8 cellular contexts compared by ENCODE assay signal in the genomic region with DNA sequence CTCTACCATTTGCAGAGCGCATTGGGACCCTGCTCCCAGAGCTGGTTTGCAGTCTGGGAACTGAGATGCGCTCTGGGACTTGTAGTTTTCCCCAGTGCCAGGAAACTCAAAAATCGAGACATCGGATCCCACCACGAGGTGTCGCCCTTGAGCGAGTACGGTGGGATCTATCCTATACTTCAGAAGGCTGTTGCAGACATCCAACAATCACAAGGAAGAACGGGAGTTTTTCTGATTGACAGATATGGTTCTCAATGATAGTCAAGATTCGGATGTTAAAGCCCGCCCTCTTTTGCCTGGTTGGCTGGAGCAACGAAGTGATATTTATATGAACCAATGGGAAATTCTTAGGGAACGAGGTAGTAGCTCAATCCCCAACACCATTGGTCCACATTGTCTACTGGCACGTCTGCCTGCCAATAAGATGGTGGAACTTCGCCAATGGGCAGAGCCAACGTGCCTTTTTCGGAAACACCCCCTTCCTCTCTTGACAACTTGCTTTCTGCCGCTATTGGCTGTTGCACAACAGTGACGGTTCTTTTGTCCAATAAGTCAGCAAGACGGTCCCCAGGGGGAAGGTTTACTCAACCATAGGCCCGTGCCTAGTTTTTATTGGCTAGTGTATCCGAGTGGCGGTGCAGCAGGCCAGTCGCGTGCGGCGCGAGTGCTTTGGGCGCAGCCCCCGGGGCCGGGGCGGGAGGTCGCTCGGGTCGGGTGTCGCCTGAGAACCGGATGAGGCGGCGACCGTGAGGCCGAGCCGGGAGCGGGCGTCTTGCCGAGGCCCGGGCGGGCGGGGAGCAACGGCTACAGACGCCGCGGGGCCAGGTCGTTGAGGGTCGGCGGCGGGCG. TPM values are rescaled to one million over a fixed set of nuclear protein-coding genes. Genes with fewer than 3 reads are reported as not detected.
A peak's percentile ranks its signal among the peaks of the same experiment; 100 is the strongest.
DNase-seq lines count a peak whose midpoint lies in the region; ATAC-seq and TF ChIP-seq lines count a peak whose summit lies in the region.

A gene (plus strand): TSS at position 724 of the 849 bp plus-strand sequence. CDS start 164 bp downstream, outside the sequence.

- H3K4me3 ChIP-seq in GM08714 (ENCODE audit: low read length) (peak within 1 kb of the TSS; percentile 84), thoracic aorta (peak within 1 kb of the TSS; percentile 85)

- peaks cover 6 to 7% of the 10 kb centered on the region in 2 donors for H3K36me3 Mint-ChIP-seq in activated naive CD4-positive, alpha-beta T cell treated with anti-CD3 and anti-CD28 coated beads, Interleukin-2, amount 50 U/mL, for 72 hours

- ATAC-seq in HG02571 (IDR thresholded peaks at IDR 0.05; ENCODE audit: unreplicated experiment), result peak; percentile 82
- ATAC-seq in SK-N-SH treated with all-trans-retinoic acid at 6 μM for 48 hours, result peak; percentile 94
- ATAC-seq in activated naive CD4-positive, alpha-beta T cell treated with anti-CD3 and anti-CD28 coated beads, Interleukin-2, amount 50 U/mL, for 72 hours, result peak; percentile 91 to 92
- ATAC-seq in omental fat pad (ENCODE audit: low FRiP score), result peak; percentile 96
- ATAC-seq in thoracic aorta (ENCODE audit: insufficient number of reproducible peaks, low FRiP score, low read depth), result peak; percentile 97

- no peaks in the 10 kb centered on the region for H3K27me3 ChIP-seq in thoracic aorta (replicated peaks; ENCODE audit: insufficient read depth)

- peak within 1 kb of the TSS; percentile 84 for H3K27ac ChIP-seq in thoracic aorta

- no peaks in the 10 kb centered on the region for H3K9me3 ChIP-seq in thoracic aorta

- peak; percentile 100 for DNase-seq in NCI-H1048 (lab: John Stamatoyannopoulos, UW)
- peak; percentile 99 for DNase-seq in activated naive CD4-positive, alpha-beta T cell treated with anti-CD3 and anti-CD28 coated beads, Interleukin-2, amount 50 U/mL, for 72 hours (ENCODE audit: low spot score in 2 of 2)
- peak; percentile 100 for DNase-seq in glomerular endothelial cell (ENCODE audit: extremely low read depth, low read depth, low spot score)
- peak; percentile 100 for DNase-seq in omental fat pad (ENCODE audit: low spot score)
- DNase-seq in thoracic aorta (ENCODE audit: low spot score), result peak; percentile 99

- no peaks in the 10 kb centered on the region for H3K9me3 Mint-ChIP-seq in activated naive CD4-positive, alpha-beta T cell treated with anti-CD3 and anti-CD28 coated beads, Interleukin-2, amount 50 U/mL, for 72 hours

- TF ChIP-seq CTCF in omental fat pad (IDR thresholded peaks at IDR 0.05) (peak in 2 of 3 donors; percentile 34 to 46), thoracic aorta (IDR thresholded peaks at IDR 0.05) (peak; percentile 80)

- H3K27ac Mint-ChIP-seq in activated naive CD4-positive, alpha-beta T cell treated with anti-CD3 and anti-CD28 coated beads, Interleukin-2, amount 50 U/mL, for 72 hours, result peak within 1 kb of the TSS; percentile 92 to 97

- H3K4me1 ChIP-seq in thoracic aorta (ENCODE audit: control insufficient read depth in 1 of 2, low read depth in 2 of 2), result peaks cover 27 to 33% of the 10 kb centered on the region in 2 donors

- peaks cover 6% of the 10 kb centered on the region for H3K36me3 ChIP-seq in thoracic aorta

TF ChIP-seq in SK-N-SH treated with all-trans-retinoic acid at 6 μM for 48 hours, 23 proteins besides CTCF, POLR2A, EP300 and RAD21:
- TF ChIP-seq, protein P1, sequence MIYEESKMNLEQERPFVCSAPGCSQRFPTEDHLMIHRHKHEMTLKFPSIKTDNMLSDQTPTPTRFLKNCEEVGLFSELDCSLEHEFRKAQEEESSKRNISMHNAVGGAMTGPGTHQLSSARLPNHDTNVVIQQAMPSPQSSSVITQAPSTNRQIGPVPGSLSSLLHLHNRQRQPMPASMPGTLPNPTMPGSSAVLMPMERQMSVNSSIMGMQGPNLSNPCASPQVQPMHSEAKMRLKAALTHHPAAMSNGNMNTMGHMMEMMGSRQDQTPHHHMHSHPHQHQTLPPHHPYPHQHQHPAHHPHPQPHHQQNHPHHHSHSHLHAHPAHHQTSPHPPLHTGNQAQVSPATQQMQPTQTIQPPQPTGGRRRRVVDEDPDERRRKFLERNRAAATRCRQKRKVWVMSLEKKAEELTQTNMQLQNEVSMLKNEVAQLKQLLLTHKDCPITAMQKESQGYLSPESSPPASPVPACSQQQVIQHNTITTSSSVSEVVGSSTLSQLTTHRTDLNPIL (CRISPR knock-in tag; IDR thresholded peaks at IDR 0.05; ENCODE audit: low read depth), result no peak
- TF ChIP-seq GLIS3 (CRISPR knock-in tag; IDR thresholded peaks at IDR 0.05) (no peak), CSDC2 (CRISPR knock-in tag; IDR thresholded peaks at IDR 0.05) (no peak), ZFP3 (CRISPR knock-in tag; IDR thresholded peaks at IDR 0.05) (no peak), ESRRG (CRISPR knock-in tag; IDR thresholded peaks at IDR 0.05) (no peak), BACH2 (CRISPR knock-in tag; IDR thresholded peaks at IDR 0.05; ENCODE audit: borderline replicate concordance) (no peak), SNAI2 (CRISPR knock-in tag; IDR thresholded peaks at IDR 0.05) (no peak), ISL1 (CRISPR knock-in tag; IDR thresholded peaks at IDR 0.05) (no peak), PPARA (CRISPR knock-in tag; IDR thresholded peaks at IDR 0.05; ENCODE audit: borderline replicate concordance) (no peak)
- TF ChIP-seq, protein P2, sequence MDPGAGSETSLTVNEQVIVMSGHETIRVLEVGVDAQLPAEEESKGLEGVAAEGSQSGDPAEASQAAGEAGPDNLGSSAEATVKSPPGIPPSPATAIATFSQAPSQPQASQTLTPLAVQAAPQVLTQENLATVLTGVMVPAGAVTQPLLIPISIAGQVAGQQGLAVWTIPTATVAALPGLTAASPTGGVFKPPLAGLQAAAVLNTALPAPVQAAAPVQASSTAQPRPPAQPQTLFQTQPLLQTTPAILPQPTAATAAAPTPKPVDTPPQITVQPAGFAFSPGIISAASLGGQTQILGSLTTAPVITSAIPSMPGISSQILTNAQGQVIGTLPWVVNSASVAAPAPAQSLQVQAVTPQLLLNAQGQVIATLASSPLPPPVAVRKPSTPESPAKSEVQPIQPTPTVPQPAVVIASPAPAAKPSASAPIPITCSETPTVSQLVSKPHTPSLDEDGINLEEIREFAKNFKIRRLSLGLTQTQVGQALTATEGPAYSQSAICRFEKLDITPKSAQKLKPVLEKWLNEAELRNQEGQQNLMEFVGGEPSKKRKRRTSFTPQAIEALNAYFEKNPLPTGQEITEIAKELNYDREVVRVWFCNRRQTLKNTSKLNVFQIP (CRISPR knock-in tag; IDR thresholded peaks at IDR 0.05; ENCODE audit: borderline replicate concordance, low read depth), result no peak
- TF ChIP-seq, protein P3, sequence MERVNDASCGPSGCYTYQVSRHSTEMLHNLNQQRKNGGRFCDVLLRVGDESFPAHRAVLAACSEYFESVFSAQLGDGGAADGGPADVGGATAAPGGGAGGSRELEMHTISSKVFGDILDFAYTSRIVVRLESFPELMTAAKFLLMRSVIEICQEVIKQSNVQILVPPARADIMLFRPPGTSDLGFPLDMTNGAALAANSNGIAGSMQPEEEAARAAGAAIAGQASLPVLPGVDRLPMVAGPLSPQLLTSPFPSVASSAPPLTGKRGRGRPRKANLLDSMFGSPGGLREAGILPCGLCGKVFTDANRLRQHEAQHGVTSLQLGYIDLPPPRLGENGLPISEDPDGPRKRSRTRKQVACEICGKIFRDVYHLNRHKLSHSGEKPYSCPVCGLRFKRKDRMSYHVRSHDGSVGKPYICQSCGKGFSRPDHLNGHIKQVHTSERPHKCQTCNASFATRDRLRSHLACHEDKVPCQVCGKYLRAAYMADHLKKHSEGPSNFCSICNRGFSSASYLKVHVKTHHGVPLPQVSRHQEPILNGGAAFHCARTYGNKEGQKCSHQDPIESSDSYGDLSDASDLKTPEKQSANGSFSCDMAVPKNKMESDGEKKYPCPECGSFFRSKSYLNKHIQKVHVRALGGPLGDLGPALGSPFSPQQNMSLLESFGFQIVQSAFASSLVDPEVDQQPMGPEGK (CRISPR knock-in tag; IDR thresholded peaks at IDR 0.05; ENCODE audit: borderline replicate concordance), result no peak

RNA-seq across cellular contexts. Expression of the gene that starts here (rescaled TPM):
- 100 to 1,000 TPM; 191 to 219 TPM for total RNA-seq in activated naive CD4-positive, alpha-beta T cell treated with anti-CD3 and anti-CD28 coated beads, Interleukin-2, amount 50 U/mL, for 72 hours
- total RNA-seq in glomerular endothelial cell (123 and 178 TPM in 2 replicates), omental fat pad (100 to 1,000 TPM in 2 of 4 donors, 10 to 100 TPM in 2; 76.5 to 135 (median 99.9) TPM), thoracic aorta (100 to 1,000 TPM; 153 to 195 TPM)

Comparison
In these comparisons a context has a peak if more than half of its experiments do, and no peak if none do; other contexts are left out.
1. Peak in every context shown above with its lines: DNase-seq, ATAC-seq, H3K4me3 ChIP-seq and H3K27ac ChIP-seq.